11 cellular contexts compared by ENCODE assay signal in the genomic region with DNA sequence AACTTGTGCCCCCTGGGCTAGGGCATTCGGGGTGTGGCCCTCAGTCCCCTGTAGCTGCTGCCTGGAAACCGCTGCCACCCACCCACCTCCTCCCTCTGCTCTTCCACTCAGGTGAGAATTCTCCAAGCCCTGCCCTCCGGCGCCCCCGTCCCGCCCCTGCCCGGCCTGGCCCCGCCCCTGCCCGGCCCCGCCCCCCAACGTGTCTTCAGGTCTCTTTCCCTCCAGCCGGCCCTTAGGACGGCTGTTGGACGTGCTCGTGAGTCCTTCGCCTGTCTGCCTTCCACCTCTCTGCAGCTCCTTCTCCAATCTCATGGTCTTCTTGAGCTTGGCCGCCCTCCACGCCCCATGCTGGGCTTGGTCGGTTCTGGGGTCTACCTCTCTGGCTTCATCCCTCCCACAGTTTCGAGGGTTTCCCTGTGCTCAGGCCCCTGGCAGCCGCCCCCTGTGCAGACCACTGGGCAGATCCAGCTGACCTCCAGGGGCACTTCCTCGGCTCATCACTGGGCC. TPM values are rescaled to one million over a fixed set of nuclear protein-coding genes. Genes with fewer than 3 reads are reported as not detected.
DNase-seq lines count a peak whose midpoint lies in the region; ATAC-seq and TF ChIP-seq lines count a peak whose summit lies in the region.
"Had no signal": no experiment of that assay in that cellular context is flagged by ENCODE, and none has a peak within 500 bp of the region (broad histone marks: within the 10 kb centered on the region; RNA-seq: fewer than 3 reads in every experiment).

No MANE protein-coding gene starts in this region.

- no peak overlapping the region for H3K27ac Mint-ChIP-seq in activated naive CD4-positive, alpha-beta T cell treated with anti-CD3 and anti-CD28 coated beads, Interleukin-2, amount 10 ng/mL, durations not matched to agents 7 days and 5 days
- H3K27ac Mint-ChIP-seq in stimulated activated naive CD8-positive, alpha-beta T cell treated with anti-CD3 and anti-CD28 coated beads, Interleukin-15, amount 100 ng/mL, for 72 hours = no peak overlapping the region

- H3K36me3 ChIP-seq in PC-3 (ENCODE audit: low read depth, low read length) = no peaks in the 10 kb centered on the region
- H3K36me3 ChIP-seq: adrenal gland had no signal

- H3K79me2 ChIP-seq in PC-3 (ENCODE audit: low read length) = no peaks in the 10 kb centered on the region

- POLR2A ChIA-PET in PC-3 (lab: Charles Lee; ENCODE audit: unreplicated experiment) = no interaction called here

- H3K27me3 ChIP-seq in PC-3 (ENCODE audit: low read length) = no peaks in the 10 kb centered on the region
- H3K27me3 ChIP-seq: adrenal gland had no signal

- peaks cover 14% of the 10 kb centered on the region for H3K4me1 Mint-ChIP-seq in activated naive CD4-positive, alpha-beta T cell treated with anti-CD3 and anti-CD28 coated beads, Interleukin-2, amount 10 ng/mL, durations not matched to agents 7 days and 5 days
- peaks cover 19% of the 10 kb centered on the region for H3K4me1 Mint-ChIP-seq in stimulated activated naive CD8-positive, alpha-beta T cell treated with anti-CD3 and anti-CD28 coated beads, Interleukin-15, amount 100 ng/mL, for 72 hours

- no peak overlapping the region for H3K4me3 Mint-ChIP-seq in activated naive CD4-positive, alpha-beta T cell treated with anti-CD3 and anti-CD28 coated beads, Interleukin-2, amount 10 ng/mL, durations not matched to agents 7 days and 5 days
- peak overlapping the region in 1 of 2 donors; percentile 51 for H3K4me3 Mint-ChIP-seq in stimulated activated naive CD8-positive, alpha-beta T cell treated with anti-CD3 and anti-CD28 coated beads, Interleukin-15, amount 100 ng/mL, for 72 hours

- H3K4me1 ChIP-seq in PC-3 (ENCODE audit: insufficient read depth, low read length) = no peaks in the 10 kb centered on the region
- H3K4me1 ChIP-seq: adrenal gland had no signal

- no peak for TF ChIP-seq CTCF in PC-3 (conservative IDR thresholded peaks at IDR 0.05; ENCODE audit: low read depth, low read length)

- CTCF ChIA-PET in activated naive CD4-positive, alpha-beta T cell treated with anti-CD3 and anti-CD28 coated beads, Interleukin-2, amount 10 ng/mL, durations not matched to agents 7 days and 5 days (lab: Charles Lee) = no interaction called here
- CTCF ChIA-PET in PC-3 (lab: Charles Lee) = no interaction called here

- no peaks in the 10 kb centered on the region for H3K9me2 ChIP-seq in PC-3 (replicated peaks; ENCODE audit: low read length)

- H3K4me3 ChIP-seq in PC-3 (ENCODE audit: low read length) = no peak overlapping the region
- H3K4me3 ChIP-seq: adrenal gland had no signal

- no peak overlapping the region for H3K9ac ChIP-seq in PC-3 (ENCODE audit: low read length)

- H4K20me1 ChIP-seq in PC-3 (ENCODE audit: low read length) = no peaks in the 10 kb centered on the region

- no peak overlapping the region for H3K27ac ChIP-seq in PC-3 (ENCODE audit: low read length)
- H3K27ac ChIP-seq: VCaP had no signal

- H3K9me3 ChIP-seq in PC-3 (ENCODE audit: low read length) = no peaks in the 10 kb centered on the region
- H3K9me3 ChIP-seq: adrenal gland had no signal

- DNase-seq in activated naive CD4-positive, alpha-beta T cell treated with anti-CD3 and anti-CD28 coated beads, Interleukin-2, amount 10 ng/mL, durations not matched to agents 7 days and 5 days = peak; percentile 42
- DNase-seq in activated naive CD4-positive, alpha-beta T cell treated with anti-CD3 and anti-CD28 coated beads, Interleukin-2, amount 50 U/mL, for 16 hours = no peak
- DNase-seq in PC-3 (no peak), germinal center (ENCODE audit: low spot score) (peak; percentile 82), occipital lobe (lab: John Stamatoyannopoulos, UW) (no peak)
- no peak for DNase-seq in stimulated activated naive CD8-positive, alpha-beta T cell treated with anti-CD3 and anti-CD28 coated beads, Interleukin-15, amount 100 ng/mL, for 72 hours

- no peaks in the 10 kb centered on the region for H3K9me3 Mint-ChIP-seq in activated naive CD4-positive, alpha-beta T cell treated with anti-CD3 and anti-CD28 coated beads, Interleukin-2, amount 10 ng/mL, durations not matched to agents 7 days and 5 days
- H3K9me3 Mint-ChIP-seq in stimulated activated naive CD8-positive, alpha-beta T cell treated with anti-CD3 and anti-CD28 coated beads, Interleukin-15, amount 100 ng/mL, for 72 hours = no peaks in the 10 kb centered on the region

- peaks cover 65% of the 10 kb centered on the region for H3K27me3 Mint-ChIP-seq in activated naive CD4-positive, alpha-beta T cell treated with anti-CD3 and anti-CD28 coated beads, Interleukin-2, amount 10 ng/mL, durations not matched to agents 7 days and 5 days
- peaks cover 55% of the 10 kb centered on the region for H3K27me3 Mint-ChIP-seq in stimulated activated naive CD8-positive, alpha-beta T cell treated with anti-CD3 and anti-CD28 coated beads, Interleukin-15, amount 100 ng/mL, for 72 hours

- no TSS peak for BruUV-seq in PC-3 (replicated peaks; lab: Mats Ljungman, UMichigan)

- no peak overlapping the region for H3K4me2 ChIP-seq in PC-3 (ENCODE audit: low read length)

- no peak overlapping the region for H2AFZ ChIP-seq in PC-3 (ENCODE audit: low read length)

- H3F3A ChIP-seq in PC-3 (ENCODE audit: low read length, unreplicated experiment) = no peaks in the 10 kb centered on the region

- ATAC-seq in PC-3 (peak; percentile 22; the same call in 1 of the 2 replicates), GM21381 (IDR thresholded peaks at IDR 0.05; ENCODE audit: unreplicated experiment) (no peak), GM19351 (IDR thresholded peaks at IDR 0.05; ENCODE audit: unreplicated experiment) (no peak)
- ATAC-seq in stimulated activated naive CD8-positive, alpha-beta T cell treated with anti-CD3 and anti-CD28 coated beads, Interleukin-15, amount 100 ng/mL, for 72 hours = peak; percentile 56

- H3K36me3 Mint-ChIP-seq in activated naive CD4-positive, alpha-beta T cell treated with anti-CD3 and anti-CD28 coated beads, Interleukin-2, amount 10 ng/mL, durations not matched to agents 7 days and 5 days = no peaks in the 10 kb centered on the region
- H3K36me3 Mint-ChIP-seq: CD14-positive monocyte had no signal

- intact Hi-C loops in PC-3 (cut with micrococcal nuclease) = no loop called here

RNA-seq across cellular contexts. Expression of gene MAPK8IP2, which starts 12.2 kb away (rescaled TPM):
- total RNA-seq in PC-3 (2014; rRNA removed) (1.2 and 1.5 TPM in 2 replicates), occipital lobe (76.3 TPM)

RNA-seq across cellular contexts. Expression of gene ARSA, which starts 15.2 kb away (rescaled TPM):
- total RNA-seq in PC-3 (2014; rRNA removed) (11.3 and 16.7 TPM in 2 replicates), occipital lobe (6.9 TPM)

RNA-seq across cellular contexts. Expression of gene CHKB, which starts 30.1 kb away (rescaled TPM):
- total RNA-seq in PC-3 (2014; rRNA removed) (27.0 and 31.5 TPM in 2 replicates), occipital lobe (24.8 TPM)

RNA-seq across cellular contexts. Expression of gene CPT1B, which starts 34.5 kb away (rescaled TPM):
- 13.1 and 17.5 TPM in 2 replicates for total RNA-seq in PC-3 (2014; rRNA removed)
- 6.7 TPM for total RNA-seq in occipital lobe

RNA-seq across cellular contexts. Expression of gene SYCE3, which starts 50.0 kb away (rescaled TPM):
- total RNA-seq in PC-3 (2014; rRNA removed) (1.3 TPM in 1 of 2 replicates, not detected in the other), occipital lobe (not detected)

Comparison
In these comparisons a context has a peak if more than half of its experiments do, and no peak if none do; other contexts are left out.
1. DNase-seq: peak in activated naive CD4-positive, alpha-beta T cell treated with anti-CD3 and anti-CD28 coated beads, Interleukin-2, amount 10 ng/mL, durations not matched to agents 7 days and 5 days (single experiment) and germinal center (single experiment); none in activated naive CD4-positive, alpha-beta T cell treated with anti-CD3 and anti-CD28 coated beads, Interleukin-2, amount 50 U/mL, for 16 hours (single experiment), PC-3 (single experiment), stimulated activated naive CD8-positive, alpha-beta T cell treated with anti-CD3 and anti-CD28 coated beads, Interleukin-15, amount 100 ng/mL, for 72 hours (0 of 2) and occipital lobe (single experiment).
2. ATAC-seq: peak in PC-3 (single experiment) and stimulated activated naive CD8-positive, alpha-beta T cell treated with anti-CD3 and anti-CD28 coated beads, Interleukin-15, amount 100 ng/mL, for 72 hours (single experiment); none in GM21381 (single experiment) and GM19351 (single experiment).
3. RNA of gene MAPK8IP2, which starts 12.2 kb away (total RNA-seq): 76.3 TPM in occipital lobe (single experiment); 1.2 to 1.5 TPM in PC-3; every median in the first group is over 10 times any median in the second.